ENCODE assay signal across 21 cellular contexts in genomic region chr4:2343476-2343875, GRCh38.
DNase-seq lines count a peak whose midpoint lies in the region; ATAC-seq and TF ChIP-seq lines count a peak whose summit lies in the region.
"Had no signal": no experiment of that assay in that cellular context is flagged by ENCODE, and none has a peak within 500 bp of the region (broad histone marks: within the 10 kb centered on the region; RNA-seq: fewer than 3 reads in every experiment).

No MANE protein-coding gene starts in this region.

- no peaks in the 10 kb centered on the region for H3K27me3 ChIP-seq in right cardiac atrium (ENCODE audit: control insufficient read depth, insufficient read depth)
- no peaks in the 10 kb centered on the region for H3K27me3 ChIP-seq in tibial artery
- no peaks in the 10 kb centered on the region for H3K27me3 ChIP-seq in hepatocyte
- H3K27me3 ChIP-seq: BE2C, vagina had no signal

- H3K79me2 ChIP-seq in hepatocyte, result no peaks in the 10 kb centered on the region

- H2AFZ ChIP-seq in hepatocyte, result no peak overlapping the region

- no peaks in the 10 kb centered on the region for H3K4me1 Mint-ChIP-seq in activated CD4-positive, alpha-beta T cell treated with anti-CD3 and anti-CD28 coated beads, Interleukin-2, amount 10 ng/mL, durations not matched to agents 24 days and 14 days
- H3K4me1 Mint-ChIP-seq in chondrocyte (ENCODE audit: low read depth), result no peaks in the 10 kb centered on the region

- peak; percentile 1 for DNase-seq in activated CD4-positive, alpha-beta T cell treated with anti-CD3 and anti-CD28 coated beads for 1 hour
- no peak for DNase-seq in activated CD4-positive, alpha-beta T cell treated with anti-CD3 and anti-CD28 coated beads, Interleukin-2, amount 10 ng/mL, durations not matched to agents 24 days and 14 days
- DNase-seq in cardiac septum (ENCODE audit: low spot score), result peak; percentile 6
- DNase-seq in right cardiac atrium, result no peak
- DNase-seq in chondrocyte (ENCODE audit: low spot score), result peak; percentile 42
- peak; percentile 5 to 34 for DNase-seq in tibial artery
- DNase-seq in T1000 (lab: John Stamatoyannopoulos, UW), result no peak
- DNase-seq in hepatocyte (ENCODE audit: low spot score), result no peak
- DNase-seq: BE2C; mesenchymal stem cell; NCI-H1105; NCI-H2107; NCI-H526; RPMI8226; SK-N-SH; small intestine; stimulated activated CD4-positive, alpha-beta T cell treated with anti-CD3 and anti-CD28 coated beads, Interleukin-2, amount 100 ng/mL, for 24 hours; T-helper 17 cell had no signal

- no peak overlapping the region for H3K27ac ChIP-seq in right cardiac atrium (ENCODE audit: low read length)
- H3K27ac ChIP-seq in tibial artery, result no peak overlapping the region
- H3K27ac ChIP-seq in hepatocyte, result no peak overlapping the region
- H3K27ac ChIP-seq: A549, epithelial cell of prostate, vagina had no signal

- intact Hi-C loops in activated CD4-positive, alpha-beta T cell treated with anti-CD3 and anti-CD28 coated beads, Interleukin-2, amount 10 ng/mL, durations not matched to agents 24 days and 14 days (cut with micrococcal nuclease), result no loop called here
- intact Hi-C loops in cardiac septum (cut with DNase I) (no loop called here), right cardiac atrium (cut with DNase I) (no loop called here), tibial artery (cut with DNase I; ENCODE audit: low total_unique reads) (no loop called here)

- H3K4me3 ChIP-seq in right cardiac atrium (ENCODE audit: low read length) (no peak overlapping the region), tibial artery (no peak overlapping the region), hepatocyte (no peak overlapping the region)
- H3K4me3 ChIP-seq: A549, vagina had no signal

- H3K27ac Mint-ChIP-seq in activated CD4-positive, alpha-beta T cell treated with anti-CD3 and anti-CD28 coated beads, Interleukin-2, amount 10 ng/mL, durations not matched to agents 24 days and 14 days, result no peak overlapping the region
- no peak overlapping the region for H3K27ac Mint-ChIP-seq in chondrocyte (ENCODE audit: unreplicated experiment)
- H3K27ac Mint-ChIP-seq: T-helper 17 cell had no signal

- H3K9me3 Mint-ChIP-seq in activated CD4-positive, alpha-beta T cell treated with anti-CD3 and anti-CD28 coated beads, Interleukin-2, amount 10 ng/mL, durations not matched to agents 24 days and 14 days, result no peaks in the 10 kb centered on the region
- peaks cover 17% of the 10 kb centered on the region for H3K9me3 Mint-ChIP-seq in chondrocyte (ENCODE audit: low read depth)

- H3K4me2 ChIP-seq in hepatocyte, result no peak overlapping the region
- H3K4me2 ChIP-seq: A549, SK-N-SH had no signal

- H3K27me3 Mint-ChIP-seq in activated CD4-positive, alpha-beta T cell treated with anti-CD3 and anti-CD28 coated beads, Interleukin-2, amount 10 ng/mL, durations not matched to agents 24 days and 14 days, result no peaks in the 10 kb centered on the region
- H3K27me3 Mint-ChIP-seq in chondrocyte (ENCODE audit: low read depth), result peaks cover 7% of the 10 kb centered on the region
- H3K27me3 Mint-ChIP-seq: T-helper 17 cell had no signal

- ATAC-seq in right cardiac atrium, result no peak
- ATAC-seq: A549, T-helper 17 cell had no signal

- H3K4me1 ChIP-seq in right cardiac atrium (ENCODE audit: control insufficient read depth, insufficient read depth, low read length) (no peaks in the 10 kb centered on the region), tibial artery (no peaks in the 10 kb centered on the region), hepatocyte (ENCODE audit: insufficient read depth) (no peaks in the 10 kb centered on the region)
- H3K4me1 ChIP-seq: A549, BE2C, vagina had no signal

- WGBS in right cardiac atrium, result 94% methylated on average over 2 of the region's 2 CpGs
- WGBS in hepatocyte (ENCODE audit: low lambda C conversion rate, missing lambda C conversion rate), result 94% methylated on average over 2 of the region's 2 CpGs

- TF ChIP-seq CTCF in chondrocyte (IDR thresholded peaks at IDR 0.05) (no peak), tibial artery (IDR thresholded peaks at IDR 0.05) (no peak), hepatocyte (IDR thresholded peaks at IDR 0.05; ENCODE audit: poor library complexity) (no peak)

- H3K4me3 Mint-ChIP-seq in activated CD4-positive, alpha-beta T cell treated with anti-CD3 and anti-CD28 coated beads, Interleukin-2, amount 10 ng/mL, durations not matched to agents 24 days and 14 days, result no peak overlapping the region
- no peak overlapping the region for H3K4me3 Mint-ChIP-seq in chondrocyte (ENCODE audit: unreplicated experiment)
- H3K4me3 Mint-ChIP-seq: T-helper 17 cell had no signal

- H3K9me3 ChIP-seq in right cardiac atrium (ENCODE audit: control insufficient read depth, low read length) (no peaks in the 10 kb centered on the region), tibial artery (no peaks in the 10 kb centered on the region), hepatocyte (ENCODE audit: low read depth) (peaks cover 6% of the 10 kb centered on the region)
- H3K9me3 ChIP-seq: A549, BE2C, SK-N-SH, vagina had no signal

- H3K9me2 ChIP-seq in hepatocyte (replicated peaks; ENCODE audit: insufficient read depth), result no peaks in the 10 kb centered on the region
- H3K9me2 ChIP-seq: SK-N-SH had no signal

- H3K36me3 ChIP-seq in tibial artery, result peaks cover 0 to 14% (median 0%) of the 10 kb centered on the region in 3 donors
- H3K36me3 ChIP-seq in hepatocyte (replicated peaks; ENCODE audit: insufficient read depth, low read depth), result no peaks in the 10 kb centered on the region
- H3K36me3 ChIP-seq: BE2C, vagina had no signal

- no peaks in the 10 kb centered on the region for H3K36me3 Mint-ChIP-seq in activated CD4-positive, alpha-beta T cell treated with anti-CD3 and anti-CD28 coated beads, Interleukin-2, amount 10 ng/mL, durations not matched to agents 24 days and 14 days (ENCODE audit: low read depth)
- peaks cover 9% of the 10 kb centered on the region for H3K36me3 Mint-ChIP-seq in chondrocyte (ENCODE audit: low read depth)

- H4K20me1 ChIP-seq in hepatocyte (ENCODE audit: insufficient read depth, poor library complexity, severe bottlenecking), result no peaks in the 10 kb centered on the region

Comparison
In these comparisons a context has a peak if more than half of its experiments do, and no peak if none do; other contexts are left out.
1. DNase-seq: peak in activated CD4-positive, alpha-beta T cell treated with anti-CD3 and anti-CD28 coated beads for 1 hour (single experiment), cardiac septum (single experiment), chondrocyte (single experiment) and tibial artery (2 of 2); none in activated CD4-positive, alpha-beta T cell treated with anti-CD3 and anti-CD28 coated beads, Interleukin-2, amount 10 ng/mL, durations not matched to agents 24 days and 14 days (single experiment), right cardiac atrium (0 of 3), T1000 (single experiment) and hepatocyte (single experiment).